ENCODE assay signal across 7 cellular contexts in the genomic region with DNA sequence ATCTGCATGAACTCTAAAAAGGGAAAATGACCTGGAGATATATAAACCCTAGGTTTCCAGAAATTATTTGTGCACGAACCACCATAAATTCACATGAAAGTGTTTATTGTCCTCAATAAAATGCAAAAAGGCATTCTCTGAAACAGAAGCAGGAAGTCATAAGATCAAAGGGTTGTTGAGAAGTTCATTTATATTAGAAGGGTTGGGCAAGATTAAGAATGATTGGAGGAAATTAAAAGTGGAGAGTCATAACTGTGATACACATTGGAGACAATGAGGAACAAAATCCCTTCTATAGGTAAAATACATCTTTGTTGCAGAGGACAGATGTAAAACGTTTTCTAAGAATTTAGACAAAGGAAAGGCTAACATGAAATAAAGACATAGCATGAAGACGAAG.
"Had no signal": no experiment of that assay in that cellular context is flagged by ENCODE, and none has a peak within 500 bp of the region (broad histone marks: within the 10 kb centered on the region; RNA-seq: fewer than 3 reads in every experiment).

No MANE protein-coding gene starts in this region.

- H3K9me3 ChIP-seq: HAP-1 had no signal

- DNase-seq: GOT3, HFFc6, IMR-90 had no signal

- ATAC-seq: HCT116, K562 had no signal

- H3K4me3 Mint-ChIP-seq: HFFc6 had no signal

- H3K4me3 ChIP-seq: HAP-1, K562 had no signal

- H3K36me3 ChIP-seq: HAP-1 had no signal

- FAIRE-seq: HTR-8/SVneo, K562 had no signal

- H3K4me1 ChIP-seq: HAP-1 had no signal

- H3K27ac Mint-ChIP-seq: HFFc6 had no signal
